In the genomic region with DNA sequence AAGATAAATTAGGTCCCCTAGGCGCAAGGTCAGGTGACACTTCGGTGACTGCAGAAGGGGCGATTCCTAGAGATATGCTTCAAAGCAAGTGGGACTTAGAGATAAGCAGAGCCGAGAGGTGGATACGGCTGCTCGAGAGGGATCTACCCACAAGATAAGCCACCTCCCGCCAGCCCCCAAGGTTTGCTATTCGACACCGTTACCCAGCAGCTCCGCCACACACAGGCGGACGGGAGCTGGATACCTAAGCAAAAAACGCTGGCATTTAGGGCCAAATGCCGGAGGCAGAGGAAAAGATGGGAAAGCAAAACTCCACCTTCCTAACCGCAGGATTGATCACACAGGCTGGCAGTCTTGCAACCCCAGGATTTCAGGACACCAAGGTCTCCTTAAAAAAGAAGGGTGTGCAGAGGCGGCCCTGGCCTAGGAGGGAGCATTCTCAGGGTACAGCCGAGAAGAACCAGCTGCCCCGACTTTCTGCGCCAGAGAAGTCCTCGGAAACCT, we compare ENCODE assay signal across 1 cellular context.
TF ChIP-seq lines count a peak whose summit lies in the region.

No MANE protein-coding gene starts in this region.

TF ChIP-seq in WTC11, 78 proteins besides CTCF, POLR2A, EP300 and RAD21 (continued from another document):
- TF ChIP-seq, protein P1, sequence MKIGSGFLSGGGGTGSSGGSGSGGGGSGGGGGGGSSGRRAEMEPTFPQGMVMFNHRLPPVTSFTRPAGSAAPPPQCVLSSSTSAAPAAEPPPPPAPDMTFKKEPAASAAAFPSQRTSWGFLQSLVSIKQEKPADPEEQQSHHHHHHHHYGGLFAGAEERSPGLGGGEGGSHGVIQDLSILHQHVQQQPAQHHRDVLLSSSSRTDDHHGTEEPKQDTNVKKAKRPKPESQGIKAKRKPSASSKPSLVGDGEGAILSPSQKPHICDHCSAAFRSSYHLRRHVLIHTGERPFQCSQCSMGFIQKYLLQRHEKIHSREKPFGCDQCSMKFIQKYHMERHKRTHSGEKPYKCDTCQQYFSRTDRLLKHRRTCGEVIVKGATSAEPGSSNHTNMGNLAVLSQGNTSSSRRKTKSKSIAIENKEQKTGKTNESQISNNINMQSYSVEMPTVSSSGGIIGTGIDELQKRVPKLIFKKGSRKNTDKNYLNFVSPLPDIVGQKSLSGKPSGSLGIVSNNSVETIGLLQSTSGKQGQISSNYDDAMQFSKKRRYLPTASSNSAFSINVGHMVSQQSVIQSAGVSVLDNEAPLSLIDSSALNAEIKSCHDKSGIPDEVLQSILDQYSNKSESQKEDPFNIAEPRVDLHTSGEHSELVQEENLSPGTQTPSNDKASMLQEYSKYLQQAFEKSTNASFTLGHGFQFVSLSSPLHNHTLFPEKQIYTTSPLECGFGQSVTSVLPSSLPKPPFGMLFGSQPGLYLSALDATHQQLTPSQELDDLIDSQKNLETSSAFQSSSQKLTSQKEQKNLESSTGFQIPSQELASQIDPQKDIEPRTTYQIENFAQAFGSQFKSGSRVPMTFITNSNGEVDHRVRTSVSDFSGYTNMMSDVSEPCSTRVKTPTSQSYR (CRISPR knock-in tag; IDR thresholded peaks at IDR 0.05): no peak
- TF ChIP-seq NFATC4 (CRISPR knock-in tag; IDR thresholded peaks at IDR 0.05): no peak
- no peak for TF ChIP-seq RELA (CRISPR knock-in tag; IDR thresholded peaks at IDR 0.05; ENCODE audit: borderline replicate concordance)
- no peak for TF ChIP-seq ZNF317 (CRISPR knock-in tag; IDR thresholded peaks at IDR 0.05; ENCODE audit: borderline replicate concordance, low read depth)
- TF ChIP-seq, protein P2, sequence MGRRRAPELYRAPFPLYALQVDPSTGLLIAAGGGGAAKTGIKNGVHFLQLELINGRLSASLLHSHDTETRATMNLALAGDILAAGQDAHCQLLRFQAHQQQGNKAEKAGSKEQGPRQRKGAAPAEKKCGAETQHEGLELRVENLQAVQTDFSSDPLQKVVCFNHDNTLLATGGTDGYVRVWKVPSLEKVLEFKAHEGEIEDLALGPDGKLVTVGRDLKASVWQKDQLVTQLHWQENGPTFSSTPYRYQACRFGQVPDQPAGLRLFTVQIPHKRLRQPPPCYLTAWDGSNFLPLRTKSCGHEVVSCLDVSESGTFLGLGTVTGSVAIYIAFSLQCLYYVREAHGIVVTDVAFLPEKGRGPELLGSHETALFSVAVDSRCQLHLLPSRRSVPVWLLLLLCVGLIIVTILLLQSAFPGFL (CRISPR knock-in tag; IDR thresholded peaks at IDR 0.05; ENCODE audit: borderline replicate concordance): no peak
